ENCODE assay signal across 16 cellular contexts in the genomic region with DNA sequence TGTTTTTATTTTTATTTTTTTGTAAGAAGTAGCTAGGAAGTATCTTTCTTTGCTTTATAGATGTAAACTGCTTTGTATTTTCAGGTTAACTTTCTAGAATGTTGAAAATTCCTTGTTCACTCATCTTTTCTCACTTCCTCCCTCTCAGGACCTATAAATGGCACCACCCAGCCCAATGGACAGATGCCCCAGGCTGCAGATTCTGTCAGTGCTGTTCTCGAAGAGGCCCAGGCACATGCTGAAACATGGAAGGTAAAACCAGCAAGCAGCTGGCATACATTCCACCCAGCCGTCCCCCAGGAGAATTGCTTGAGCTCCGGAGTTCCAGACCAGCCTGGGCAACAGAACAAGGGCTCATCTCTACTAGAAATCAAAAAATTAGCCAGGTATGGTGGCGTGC. TPM values are rescaled to one million over a fixed set of nuclear protein-coding genes. Genes with fewer than 3 reads are reported as not detected.
DNase-seq lines count a peak whose midpoint lies in the region; ATAC-seq and TF ChIP-seq lines count a peak whose summit lies in the region.
"Had no signal": no experiment of that assay in that cellular context is flagged by ENCODE, and none has a peak within 500 bp of the region (broad histone marks: within the 10 kb centered on the region; RNA-seq: fewer than 3 reads in every experiment).

No MANE protein-coding gene starts in this region.

- BruUV-seq in MCF 10A (replicated peaks; lab: Mats Ljungman, UMichigan) = no TSS peak
- BruUV-seq in mammary epithelial cell (replicated peaks; lab: Mats Ljungman, UMichigan) = no TSS peak

- peak overlapping the region; percentile 25 for H3K27ac Mint-ChIP-seq in MCF 10A (ENCODE audit: low read depth, unreplicated experiment)
- H3K27ac Mint-ChIP-seq in glutamatergic neuron (ENCODE audit: unreplicated experiment) = no peak overlapping the region
- H3K27ac Mint-ChIP-seq in nephron progenitor cell = no peak overlapping the region
- H3K27ac Mint-ChIP-seq: B cell; CD8-positive, alpha-beta T cell; HFFc6 had no signal

- no peak overlapping the region for H3K4me3 Mint-ChIP-seq in MCF 10A (ENCODE audit: unreplicated experiment)
- no peak overlapping the region for H3K4me3 Mint-ChIP-seq in glutamatergic neuron (ENCODE audit: unreplicated experiment)
- no peak overlapping the region for H3K4me3 Mint-ChIP-seq in nephron progenitor cell
- H3K4me3 Mint-ChIP-seq: B cell; CD8-positive, alpha-beta T cell; HFFc6 had no signal

- dilution Hi-C loops in mammary epithelial cell (cut with HindIII; ENCODE audit: low sequenced_read_pairs) = no loop called here

- no peak overlapping the region for H2AFZ ChIP-seq in mammary epithelial cell (ENCODE audit: low read depth, low read length)

- H3K79me2 ChIP-seq in mammary epithelial cell (ENCODE audit: insufficient read depth, low read length) = no peaks in the 10 kb centered on the region

- in situ Hi-C loops in mammary epithelial cell (cut with MboI; ENCODE audit: low sequenced_read_pairs in 2 of 2) = no loop called here

- H3K4me2 ChIP-seq in mammary epithelial cell (ENCODE audit: insufficient read depth, low read depth, low read length) = no peak overlapping the region

- POLR2A ChIA-PET in MCF 10A (lab: Yijun Ruan, JAX) = interaction anchor here (1.0 kb wide), 1 partner anchor 46 kb away, joined by 3 read pairs; no protein-coding TSS in a partner anchor

- H3K36me3 ChIP-seq in mammary epithelial cell (ENCODE audit: insufficient read depth, low read length) = no peaks in the 10 kb centered on the region
- H3K36me3 ChIP-seq: BLaER1 treated with 17β-estradiol and CSF1 and Interleukin-3, amounts not matched to agents 10 nM and 100 nM had no signal

- TF ChIP-seq CTCF in MCF 10A (IDR thresholded peaks at IDR 0.05; ENCODE audit: unreplicated experiment) = no peak
- no peak for TF ChIP-seq CTCF in mammary epithelial cell (conservative IDR thresholded peaks at IDR 0.05 in 1 of 2, IDR thresholded peaks at IDR 0.05 in 1 of 2; ENCODE audit: extremely low read depth in 1 of 2, insufficient read depth in 1 of 2, low read depth in 1 of 2, low read length in 2 of 2)
- TF ChIP-seq CTCF in glutamatergic neuron (IDR thresholded peaks at IDR 0.05; ENCODE audit: partially characterized antibody, unreplicated experiment) = no peak
- TF ChIP-seq CTCF in nephron progenitor cell (IDR thresholded peaks at IDR 0.05) = no peak

- ATAC-seq in GM18520 (IDR thresholded peaks at IDR 0.05; ENCODE audit: unreplicated experiment) = no peak
- ATAC-seq: CD8-positive, alpha-beta T cell; HCT116 had no signal

- DNase-seq in MCF 10A (ENCODE audit: unreplicated experiment) = no peak
- no peak for DNase-seq in mammary epithelial cell
- peak; percentile 14 for DNase-seq in RPMI8226
- peak; percentile 29 for DNase-seq in glutamatergic neuron
- no peak for DNase-seq in nephron progenitor cell
- no peak for DNase-seq in T-helper 2 cell
- DNase-seq: Calu3; CD8-positive, alpha-beta T cell; GOT3; H7; HFFc6 had no signal

- H3K4me1 ChIP-seq in mammary epithelial cell (ENCODE audit: insufficient read depth, low read length) = no peaks in the 10 kb centered on the region

- no peaks in the 10 kb centered on the region for H3K9me3 ChIP-seq in mammary epithelial cell (replicated peaks; ENCODE audit: insufficient read depth, low read length)

- no peaks in the 10 kb centered on the region for H4K20me1 ChIP-seq in mammary epithelial cell (ENCODE audit: insufficient read depth, low read length)
- H4K20me1 ChIP-seq: BLaER1 treated with 17β-estradiol and CSF1 and Interleukin-3, amounts not matched to agents 10 nM and 100 nM had no signal

- H3K27ac ChIP-seq in mammary epithelial cell (ENCODE audit: insufficient read depth, low read depth, low read length) = no peak overlapping the region
- H3K27ac ChIP-seq: BLaER1 treated with 17β-estradiol and CSF1 and Interleukin-3, amounts not matched to agents 10 nM and 100 nM; HL-60 had no signal

- no peaks in the 10 kb centered on the region for H3K27me3 ChIP-seq in mammary epithelial cell (ENCODE audit: insufficient read depth, low read length)
- H3K27me3 ChIP-seq: BLaER1 treated with 17β-estradiol and CSF1 and Interleukin-3, amounts not matched to agents 10 nM and 100 nM had no signal

- no peak overlapping the region for H3K4me3 ChIP-seq in mammary epithelial cell (replicated peaks in 1 of 3; ENCODE audit: insufficient read depth in 1 of 3, low read depth in 2 of 3, low read length in 3 of 3)
- H3K4me3 ChIP-seq: BLaER1 treated with 17β-estradiol and CSF1 and Interleukin-3, amounts not matched to agents 10 nM and 100 nM had no signal

- H3K9ac ChIP-seq in mammary epithelial cell (ENCODE audit: insufficient read depth, low read length) = no peak overlapping the region
- H3K9ac ChIP-seq: BLaER1 treated with 17β-estradiol and CSF1 and Interleukin-3, amounts not matched to agents 10 nM and 100 nM had no signal

- CTCF ChIA-PET in MCF 10A (lab: Yijun Ruan, JAX) (interaction anchor here (0.7 kb wide), 1 partner anchor 44 kb away, joined by 5 read pairs; no protein-coding TSS in a partner anchor), mammary epithelial cell (lab: Charles Lee; ENCODE audit: low non-redundant PET) (no interaction called here)

- H3K27me3 Mint-ChIP-seq in MCF 10A (ENCODE audit: insufficient read depth, unreplicated experiment) (no peaks in the 10 kb centered on the region), glutamatergic neuron (ENCODE audit: unreplicated experiment) (peaks cover 2% of the 10 kb centered on the region), nephron progenitor cell (ENCODE audit: low read depth, poor library complexity) (peaks cover 19% of the 10 kb centered on the region)

- H3K4me1 Mint-ChIP-seq in MCF 10A (ENCODE audit: insufficient read depth, unreplicated experiment) (no peaks in the 10 kb centered on the region), glutamatergic neuron (ENCODE audit: low read depth, unreplicated experiment) (peaks cover 3% of the 10 kb centered on the region), nephron progenitor cell (no peaks in the 10 kb centered on the region)
- H3K4me1 Mint-ChIP-seq: B cell had no signal

- no peaks in the 10 kb centered on the region for H3K9me3 Mint-ChIP-seq in MCF 10A (ENCODE audit: unreplicated experiment)
- H3K9me3 Mint-ChIP-seq in glutamatergic neuron (ENCODE audit: unreplicated experiment) = peaks cover 2% of the 10 kb centered on the region
- H3K9me3 Mint-ChIP-seq in nephron progenitor cell = no peaks in the 10 kb centered on the region
- H3K9me3 Mint-ChIP-seq: CD8-positive, alpha-beta T cell; HFFc6 had no signal

- WGBS in mammary epithelial cell (ENCODE audit: low coverage, missing lambda C conversion rate) = 37% methylated on average over 4 of the region's 4 CpGs

- intact Hi-C loops in MCF 10A (cut with micrococcal nuclease) = no loop called here
- intact Hi-C loops in mammary epithelial cell (cut with micrococcal nuclease) = no loop called here

- H3K36me3 Mint-ChIP-seq in MCF 10A (ENCODE audit: insufficient read depth, unreplicated experiment) (no peaks in the 10 kb centered on the region), glutamatergic neuron (ENCODE audit: unreplicated experiment) (no peaks in the 10 kb centered on the region), nephron progenitor cell (ENCODE audit: low read depth) (no peaks in the 10 kb centered on the region)
- H3K36me3 Mint-ChIP-seq: CD8-positive, alpha-beta T cell had no signal

RNA-seq across cellular contexts. Expression of gene PDSS1, which starts 47.1 kb away (rescaled TPM):
- total RNA-seq in MCF 10A (2022) (9.1 and 14.3 TPM in 2 replicates), mammary epithelial cell (10 to 100 TPM in 1 of 2 donors, 1 to 10 TPM in 1; 4.8 to 11.2 TPM), glutamatergic neuron (ENCODE audit: unreplicated experiment) (11.6 TPM)
- 24.2 TPM for polyA plus RNA-seq in mammary epithelial cell
- polyA minus RNA-seq in mammary epithelial cell = 74.5 TPM

Comparison
In these comparisons a context has a peak if more than half of its experiments do, and no peak if none do; other contexts are left out.
1. DNase-seq: peak in RPMI8226 (single experiment) and glutamatergic neuron (single experiment); none in MCF 10A (single experiment), mammary epithelial cell (single experiment), nephron progenitor cell (single experiment) and T-helper 2 cell (0 of 5).